ENCODE assay signal across 15 cellular contexts in the genomic region with DNA sequence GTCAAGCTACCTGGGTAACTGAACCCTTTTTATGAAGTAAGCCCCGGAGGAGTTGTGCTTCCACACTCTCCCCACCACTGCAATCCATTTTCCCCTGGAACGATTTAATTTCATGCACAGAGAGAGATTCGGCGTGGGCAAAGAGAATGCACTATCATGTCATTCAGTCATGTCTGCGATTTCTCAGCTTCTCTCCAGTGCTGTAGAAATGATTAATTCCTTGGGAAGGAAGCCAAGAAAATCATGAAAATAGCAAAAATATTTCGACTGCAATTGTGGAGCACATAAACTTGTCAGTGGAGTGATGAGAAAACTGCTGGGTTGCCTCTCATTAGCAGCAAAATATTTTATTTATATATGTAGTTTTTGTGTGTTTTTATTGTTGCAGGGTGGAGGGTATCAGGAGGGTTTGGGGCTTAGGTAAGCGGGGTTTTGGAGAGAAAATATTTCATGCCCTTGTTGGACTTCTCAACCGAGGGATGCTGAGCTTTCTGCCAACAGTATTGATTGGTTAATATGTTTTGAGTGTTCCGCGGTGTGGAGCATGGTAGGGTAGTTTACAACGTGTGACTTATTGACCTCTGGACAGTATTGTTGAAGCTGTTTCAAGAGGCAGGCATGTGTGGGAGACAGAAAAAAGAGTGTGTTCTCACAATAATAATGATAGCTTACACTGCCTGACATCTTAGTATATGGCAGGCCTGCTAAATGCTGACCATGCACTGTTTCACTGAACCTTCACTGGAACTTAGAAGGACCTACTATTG.
DNase-seq lines count a peak whose midpoint lies in the region; ATAC-seq, FAIRE-seq and TF ChIP-seq lines count a peak whose summit lies in the region.
"Had no signal": no experiment of that assay in that cellular context is flagged by ENCODE, and none has a peak within 500 bp of the region (broad histone marks: within the 10 kb centered on the region; RNA-seq: fewer than 3 reads in every experiment).

No MANE protein-coding gene starts in this region.

- H3K27ac Mint-ChIP-seq in T-cell, result no peak overlapping the region

- no peak overlapping the region for H3K4me3 ChIP-seq in A549
- H3K4me3 ChIP-seq in gastroesophageal sphincter, result no peak overlapping the region
- H3K4me3 ChIP-seq in tibial nerve, result no peak overlapping the region
- H3K4me3 ChIP-seq: body of pancreas had no signal

- 78% methylated on average over 11 of the region's 11 CpGs for WGBS in A549 (ENCODE audit: missing lambda C conversion rate)
- WGBS in gastroesophageal sphincter (ENCODE audit: low coverage in 1 of 2), 2 donors, result 18 to 32% methylated on average over 8 to 11 of the region's 11 CpGs
- 27 to 37% methylated on average over 11 of the region's 11 CpGs for WGBS in tibial nerve, 2 donors

- TF ChIP-seq EP300 in A549 (IDR thresholded peaks at IDR 0.05), result no peak
- no peak for TF ChIP-seq EP300 in gastroesophageal sphincter (IDR thresholded peaks at IDR 0.05)
- no peak for TF ChIP-seq EP300 in tibial nerve (IDR thresholded peaks at IDR 0.05)

- POLR2A ChIA-PET in A549 (lab: Yijun Ruan, JAX) (no interaction called here), T-cell (lab: Charles Lee) (no interaction called here)

- CTCF ChIA-PET in A549 (lab: Yijun Ruan, JAX) (no interaction called here), T-cell (lab: Charles Lee) (no interaction called here)

- H3K27ac ChIP-seq in A549 (peak overlapping the region in 1 of 2 experiments; percentile 20; a peak in 1 of 6 replicates), gastroesophageal sphincter (peak overlapping the region in 3 of 4 donors; percentile 56 to 73 (median 72)), tibial nerve (no peak overlapping the region)
- H3K27ac ChIP-seq: body of pancreas had no signal

- peaks cover 14% of the 10 kb centered on the region for H3K4me1 ChIP-seq in A549
- peaks cover 22 to 71% (median 24%) of the 10 kb centered on the region in 3 donors for H3K4me1 ChIP-seq in gastroesophageal sphincter
- H3K4me1 ChIP-seq in tibial nerve, result peaks cover 0 to 8% (median 0%) of the 10 kb centered on the region in 4 donors
- H3K4me1 ChIP-seq: body of pancreas had no signal

- no peak for TF ChIP-seq RAD21 in A549 (conservative IDR thresholded peaks at IDR 0.05 in 1 of 2, IDR thresholded peaks at IDR 0.05 in 1 of 2)

- peaks cover 8% of the 10 kb centered on the region; the same call in 1 of the 3 replicates for H3K9me3 ChIP-seq in A549
- no peaks in the 10 kb centered on the region for H3K9me3 ChIP-seq in gastroesophageal sphincter
- H3K9me3 ChIP-seq in tibial nerve, result no peaks in the 10 kb centered on the region
- H3K9me3 ChIP-seq: body of pancreas had no signal

- no peak for DNase-seq in A549 (ENCODE audit: low read depth in 1 of 2, low spot score in 1 of 2)
- DNase-seq in NCI-H2227 (lab: John Stamatoyannopoulos, UW; ENCODE audit: unreplicated experiment), result peak; percentile 27
- DNase-seq in myocyte (ENCODE audit: low read depth), result peak; percentile 69
- no peak for DNase-seq in T-cell
- DNase-seq in D721Med (ENCODE audit: insufficient read length, low spot score), result no peak
- DNase-seq in tibial nerve (ENCODE audit: low spot score in 2 of 2), result no peak
- DNase-seq: activated naive CD4-positive, alpha-beta T cell treated with Interleukin-2 at 50 U/mL for 16 hours; body of pancreas; NCI-H187; NCI-H774; posterior cingulate gyrus had no signal

- no peak for TF ChIP-seq CTCF in A549 (IDR thresholded peaks at IDR 0.05)
- TF ChIP-seq CTCF in gastroesophageal sphincter (IDR thresholded peaks at IDR 0.05), result no peak
- TF ChIP-seq CTCF in D721Med (IDR thresholded peaks at IDR 0.05; ENCODE audit: insufficient read depth, missing control alignments), result no peak
- TF ChIP-seq CTCF in tibial nerve (IDR thresholded peaks at IDR 0.05), result no peak

- no peak for ATAC-seq in A549
- ATAC-seq in gastroesophageal sphincter, result no peak
- no peak for ATAC-seq in T-cell (replicated peaks in 1 of 4)
- no peak for ATAC-seq in HG03135 (IDR thresholded peaks at IDR 0.05; ENCODE audit: unreplicated experiment)
- ATAC-seq: body of pancreas had no signal

- H3K4me1 Mint-ChIP-seq in T-cell, result no peaks in the 10 kb centered on the region

- H3K27me3 Mint-ChIP-seq in T-cell, result peaks cover 0 to 8% of the 10 kb centered on the region in 2 donors

- H3K9me3 Mint-ChIP-seq in T-cell, result no peaks in the 10 kb centered on the region

- TF ChIP-seq POLR2A in A549 (IDR thresholded peaks at IDR 0.05; ENCODE audit: low read length) (no peak), gastroesophageal sphincter (IDR thresholded peaks at IDR 0.05) (no peak), tibial nerve (IDR thresholded peaks at IDR 0.05) (no peak)

- H3K36me3 ChIP-seq in gastroesophageal sphincter (no peaks in the 10 kb centered on the region), tibial nerve (no peaks in the 10 kb centered on the region)

- no peak overlapping the region for H3K4me3 Mint-ChIP-seq in T-cell

- H3K36me3 Mint-ChIP-seq in T-cell, result no peaks in the 10 kb centered on the region

- no peaks in the 10 kb centered on the region for H3K27me3 ChIP-seq in gastroesophageal sphincter
- H3K27me3 ChIP-seq in tibial nerve, result no peaks in the 10 kb centered on the region
- H3K27me3 ChIP-seq: body of pancreas had no signal

- no peak for FAIRE-seq in A549 (lab: Jason Lieb, UNC)
- no peak for FAIRE-seq in D721Med (lab: Jason Lieb, UNC)
- FAIRE-seq: A204.1, G401.6 had no signal

- H3K4me2 ChIP-seq in A549, result no peak overlapping the region

TF ChIP-seq in A549, 52 proteins besides CTCF, POLR2A, EP300 and RAD21:
- TF ChIP-seq MAFK (IDR thresholded peaks at IDR 0.05; ENCODE audit: partially characterized antibody), result peak; percentile 77
- TF ChIP-seq CBX2 (IDR thresholded peaks at IDR 0.05; ENCODE audit: borderline replicate concordance, low read depth), result no peak

Comparison
In these comparisons a context has a peak if more than half of its experiments do, and no peak if none do; other contexts are left out.
1. DNase-seq: peak in NCI-H2227 (single experiment) and myocyte (single experiment); none in A549 (0 of 2), T-cell (0 of 34), D721Med (single experiment) and tibial nerve (0 of 2).
2. H3K27ac ChIP-seq: peak in gastroesophageal sphincter (3 of 4); none in tibial nerve (0 of 4).